ENCODE assay signal across 31 cellular contexts in the genomic region with DNA sequence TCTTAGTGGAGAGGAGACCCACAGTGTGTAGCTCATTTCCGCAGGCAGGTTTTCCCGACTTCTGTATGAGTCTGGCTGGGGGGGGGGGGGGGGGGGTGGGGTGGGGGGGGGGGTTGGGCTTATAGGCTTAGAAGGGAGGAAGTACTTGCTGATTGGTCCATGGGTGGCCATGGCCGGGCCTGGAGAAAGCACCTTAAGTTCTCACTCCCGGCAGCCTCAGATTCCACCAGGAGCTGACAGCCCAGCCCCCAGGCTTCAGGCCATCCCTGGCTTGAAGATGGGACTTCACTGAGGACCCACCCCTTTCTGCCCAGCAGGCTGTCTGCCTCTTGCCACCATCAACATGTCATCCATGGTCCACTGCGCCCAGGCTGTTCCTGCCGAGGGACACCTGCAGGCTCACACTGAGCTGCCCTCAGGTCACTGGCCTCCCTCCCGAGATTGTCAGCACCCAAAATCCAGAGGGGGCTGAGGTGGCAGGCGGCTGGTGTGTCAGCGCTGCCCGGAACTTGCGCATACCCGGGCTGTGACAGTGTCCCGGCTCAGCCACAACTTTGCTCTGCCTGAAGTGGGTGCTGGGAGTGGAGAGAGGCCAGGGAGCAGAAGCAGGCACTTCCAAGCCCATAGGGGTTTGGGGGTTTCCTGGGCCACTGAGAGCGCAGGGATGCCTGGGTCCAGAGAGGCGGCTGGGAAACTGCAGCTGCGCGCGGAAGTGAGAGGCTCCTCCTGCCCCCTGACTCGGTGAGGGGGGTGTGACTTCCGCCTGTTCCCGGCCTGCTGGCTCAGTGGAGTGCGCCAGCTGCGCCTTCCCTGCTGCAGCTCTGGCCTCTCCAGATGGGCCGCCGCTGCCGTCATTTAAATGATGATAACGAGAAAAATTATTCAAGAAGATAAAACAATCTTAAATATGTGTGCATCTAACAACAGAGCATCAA.
DNase-seq lines count a peak whose midpoint lies in the region; ATAC-seq and TF ChIP-seq lines count a peak whose summit lies in the region.
"Had no signal": no experiment of that assay in that cellular context is flagged by ENCODE, and none has a peak within 500 bp of the region (broad histone marks: within the 10 kb centered on the region; RNA-seq: fewer than 3 reads in every experiment).

No MANE protein-coding gene starts in this region.

- peaks cover 16% of the 10 kb centered on the region for H3K9me3 Mint-ChIP-seq in chondrocyte (ENCODE audit: low read depth)
- peaks cover 6% of the 10 kb centered on the region for H3K9me3 Mint-ChIP-seq in activated T-cell treated with anti-CD3 and anti-CD28 coated beads, Interleukin-2, amount 50 U/mL, for 4 hours

- 90 to 95% (median 93%) methylated on average over 23 to 27 of the region's 27 CpGs for WGBS in spleen, 5 donors

- peaks cover 0 to 45% (median 19%) of the 10 kb centered on the region in 8 donors for H3K9me3 ChIP-seq in spleen
- H3K9me3 ChIP-seq in MG63: no peaks in the 10 kb centered on the region
- H3K9me3 ChIP-seq: Caco-2, neutrophil, sigmoid colon, vagina had no signal

- no peak overlapping the region for H3K27ac Mint-ChIP-seq in chondrocyte (ENCODE audit: unreplicated experiment)
- H3K27ac Mint-ChIP-seq: activated B cell treated with CpG ODN at 0.5 μM for 24 hours; activated T-helper 17 cell treated with anti-CD3 and anti-CD28 coated beads, Interleukin-2, amount 50 U/mL, for 72 hours; progenitor cell of endocrine pancreas had no signal

- no peaks in the 10 kb centered on the region for H3K36me3 Mint-ChIP-seq in chondrocyte (ENCODE audit: low read depth)
- no peaks in the 10 kb centered on the region for H3K36me3 Mint-ChIP-seq in activated T-cell treated with anti-CD3 and anti-CD28 coated beads, Interleukin-2, amount 50 U/mL, for 4 hours (ENCODE audit: insufficient read depth)

- no peaks in the 10 kb centered on the region for H3K4me1 Mint-ChIP-seq in chondrocyte (ENCODE audit: low read depth)
- no peaks in the 10 kb centered on the region for H3K4me1 Mint-ChIP-seq in activated T-cell treated with anti-CD3 and anti-CD28 coated beads, Interleukin-2, amount 50 U/mL, for 4 hours (ENCODE audit: low read depth)
- H3K4me1 Mint-ChIP-seq: activated B cell treated with CpG ODN at 0.5 μM for 24 hours; activated T-helper 17 cell treated with anti-CD3 and anti-CD28 coated beads, Interleukin-2, amount 50 U/mL, for 72 hours had no signal

- no peaks in the 10 kb centered on the region for H3K27me3 Mint-ChIP-seq in chondrocyte (ENCODE audit: low read depth)
- no peaks in the 10 kb centered on the region for H3K27me3 Mint-ChIP-seq in activated T-cell treated with anti-CD3 and anti-CD28 coated beads, Interleukin-2, amount 50 U/mL, for 4 hours (ENCODE audit: low read depth)
- H3K27me3 Mint-ChIP-seq: activated B cell treated with CpG ODN at 0.5 μM for 24 hours, progenitor cell of endocrine pancreas had no signal

- intact Hi-C loops in spleen (cut with DNase I; ENCODE audit: low total_unique reads): no loop called here

- H3K4me3 ChIP-seq in spleen (no peak overlapping the region), MG63 (no peak overlapping the region)
- H3K4me3 ChIP-seq: esophagus muscularis mucosa, heart left ventricle, sigmoid colon, vagina had no signal

- no peak overlapping the region for H3K4me3 Mint-ChIP-seq in chondrocyte (ENCODE audit: unreplicated experiment)
- no peak overlapping the region for H3K4me3 Mint-ChIP-seq in activated T-cell treated with anti-CD3 and anti-CD28 coated beads, Interleukin-2, amount 50 U/mL, for 4 hours
- H3K4me3 Mint-ChIP-seq: activated B cell treated with CpG ODN at 0.5 μM for 24 hours; activated T-helper 17 cell treated with anti-CD3 and anti-CD28 coated beads, Interleukin-2, amount 50 U/mL, for 72 hours had no signal

- H3K4me1 ChIP-seq in spleen: no peaks in the 10 kb centered on the region
- H3K4me1 ChIP-seq: Caco-2, esophagus muscularis mucosa, foreskin keratinocyte, heart left ventricle, sigmoid colon, vagina had no signal

- TF ChIP-seq CTCF in chondrocyte (IDR thresholded peaks at IDR 0.05) (no peak), spleen (IDR thresholded peaks at IDR 0.05 in 8 of 11, conservative IDR thresholded peaks at IDR 0.05 in 3 of 11) (no peak)

- H3K27me3 ChIP-seq in spleen (replicated peaks in 1 of 7): no peaks in the 10 kb centered on the region
- H3K27me3 ChIP-seq in MG63: no peaks in the 10 kb centered on the region
- H3K27me3 ChIP-seq: esophagus muscularis mucosa, foreskin keratinocyte, heart left ventricle, neutrophil, sigmoid colon, vagina had no signal

- H3K36me3 ChIP-seq in spleen (no peaks in the 10 kb centered on the region), MG63 (no peaks in the 10 kb centered on the region)
- H3K36me3 ChIP-seq: esophagus muscularis mucosa, heart left ventricle, neutrophil, sigmoid colon, vagina had no signal

- ATAC-seq in activated T-cell treated with anti-CD3 and anti-CD28 coated beads, Interleukin-2, amount 50 U/mL, for 4 hours: no peak
- ATAC-seq: activated T-helper 17 cell treated with anti-CD3 and anti-CD28 coated beads, Interleukin-2, amount 50 U/mL, for 72 hours; foreskin keratinocyte; heart left ventricle; left cardiac atrium had no signal

- no peak overlapping the region for H3K27ac ChIP-seq in spleen
- H3K27ac ChIP-seq: esophagus muscularis mucosa, foreskin keratinocyte, heart left ventricle, neutrophil, sigmoid colon, vagina had no signal

- no peak for TF ChIP-seq POLR2A in spleen (IDR thresholded peaks at IDR 0.05)

- DNase-seq in NCI-H2171 (lab: John Stamatoyannopoulos, UW) (peak; percentile 86), NCI-H82 treated with DMSO at 0.1 percent for 48 hours (lab: John Stamatoyannopoulos, UW; ENCODE audit: unreplicated experiment) (peak; percentile 15), chondrocyte (ENCODE audit: low spot score) (peak; percentile 82), spleen (peak; percentile 64), MG63 (no peak), cerebellar nuclear complex (lab: John Stamatoyannopoulos, UW) (no peak)
- no peak for DNase-seq in central memory CD4-positive, alpha-beta T cell
- no peak for DNase-seq in activated T-cell treated with anti-CD3 and anti-CD28 coated beads, Interleukin-2, amount 50 U/mL, for 4 hours
- DNase-seq: activated B cell treated with CpG ODN at 0.5 μM for 24 hours; activated naive CD4-positive, alpha-beta T cell treated with anti-CD3 and anti-CD28 coated beads, Interleukin-2, amount 50 U/mL, for 16 hours; amygdala; C1 segment of cervical spinal cord; Caco-2; cortex of kidney; DMS79; foreskin keratinocyte; GDM1; heart left ventricle; left cardiac atrium; NCI-H1436; NCI-H774; sigmoid colon; stimulated activated CD4-positive, alpha-beta T cell treated with anti-CD3 and anti-CD28 coated beads, Interleukin-4, amount 100 ng/mL, for 4 hours; stimulated activated naive CD4-positive, alpha-beta T cell; SW 1271; T1000 had no signal

Comparison
In these comparisons a context has a peak if more than half of its experiments do, and no peak if none do; other contexts are left out.
1. DNase-seq: peak in NCI-H2171 (single experiment), NCI-H82 treated with DMSO at 0.1 percent for 48 hours (single experiment), chondrocyte (single experiment) and spleen (single experiment); none in MG63 (single experiment), central memory CD4-positive, alpha-beta T cell (single experiment), cerebellar nuclear complex (0 of 2) and activated T-cell treated with anti-CD3 and anti-CD28 coated beads, Interleukin-2, amount 50 U/mL, for 4 hours (single experiment).